In genomic region chr2:240500561-240501423, GRCh38 we compare ENCODE assay signal across 1 cellular context.
TF ChIP-seq lines count a peak whose summit lies in the region.

No MANE protein-coding gene starts in this region.

TF ChIP-seq in HEK293, 187 proteins besides CTCF, POLR2A, EP300 and RAD21 (continued from another document):
- no peak for TF ChIP-seq ZNF280C (tag by site-specific recombination; IDR thresholded peaks at IDR 0.05)
TF ChIP-seq in HEK293: peak in this region for 1.
